ENCODE assay signal across 25 cellular contexts in genomic region chr9:126240835-126241234, GRCh38.
"Had no signal": no experiment of that assay in that cellular context is flagged by ENCODE, and none has a peak within 500 bp of the region (broad histone marks: within the 10 kb centered on the region; RNA-seq: fewer than 3 reads in every experiment).

No MANE protein-coding gene starts in this region.

- H2AFZ ChIP-seq: hepatocyte had no signal

- H3K27me3 ChIP-seq: body of pancreas, cardiac muscle cell, hepatocyte, sigmoid colon, thyroid gland, upper lobe of right lung had no signal

- H3K4me2 ChIP-seq: hepatocyte, smooth muscle cell had no signal

- H3K4me3 ChIP-seq: body of pancreas, cardiac muscle cell, hepatocyte, left ventricle myocardium inferior, sigmoid colon, smooth muscle cell, thyroid gland, upper lobe of right lung had no signal

- H3K27ac ChIP-seq: body of pancreas, cardiac muscle cell, hepatocyte, left ventricle myocardium inferior, sigmoid colon, thyroid gland, upper lobe of right lung had no signal

- H3K79me2 ChIP-seq: hepatocyte had no signal

- H3K36me3 ChIP-seq: cardiac muscle cell, left ventricle myocardium inferior, sigmoid colon, thyroid gland, upper lobe of right lung had no signal

- H3K4me1 ChIP-seq: body of pancreas, left ventricle myocardium inferior, sigmoid colon, thyroid gland, upper lobe of right lung had no signal

- DNase-seq: activated CD4-positive, alpha-beta T cell treated with anti-CD3 and anti-CD28 coated beads, Interleukin-2, amount 50 U/mL, for 48 hours; activated CD8-positive, alpha-beta memory T cell treated with anti-CD3 and anti-CD28 coated beads, Interleukin-2, amount 50 U/mL, for 48 hours; activated effector memory CD4-positive, alpha-beta T cell treated with anti-CD3 and anti-CD28 coated beads, Interleukin-2, amount 50 U/mL, for 16 hours; activated naive CD4-positive, alpha-beta T cell treated with anti-CD3 and anti-CD28 coated beads, Interleukin-2, amount 50 U/mL, for 16 hours; activated naive CD8-positive, alpha-beta T cell treated with anti-CD3 and anti-CD28 coated beads, Interleukin-2, amount 50 U/mL, for 24 hours; activated T-cell treated with anti-CD3 and anti-CD28 coated beads, Interleukin-2, amount 50 U/mL, for 72 hours; body of pancreas; effector memory CD8-positive, alpha-beta T cell; glutamatergic neuron; immature natural killer cell; kidney glomerular epithelial cell; left ventricle myocardium inferior; natural killer cell; retina; sigmoid colon; stimulated activated CD4-positive, alpha-beta T cell treated with anti-CD3 and anti-CD28 coated beads, Interleukin-15, amount 100 ng/mL, for 24 hours; stimulated activated CD8-positive, alpha-beta memory T cell treated with anti-CD3 and anti-CD28 coated beads, Interleukin-4, amount 100 ng/mL, for 48 hours; substantia nigra; T-cell; T-helper 9 cell; thyroid gland; upper lobe of right lung had no signal

- H3K9me3 ChIP-seq: thyroid gland, upper lobe of right lung had no signal
